Comparison of ENCODE assay signal across 24 cellular contexts in the genomic region with DNA sequence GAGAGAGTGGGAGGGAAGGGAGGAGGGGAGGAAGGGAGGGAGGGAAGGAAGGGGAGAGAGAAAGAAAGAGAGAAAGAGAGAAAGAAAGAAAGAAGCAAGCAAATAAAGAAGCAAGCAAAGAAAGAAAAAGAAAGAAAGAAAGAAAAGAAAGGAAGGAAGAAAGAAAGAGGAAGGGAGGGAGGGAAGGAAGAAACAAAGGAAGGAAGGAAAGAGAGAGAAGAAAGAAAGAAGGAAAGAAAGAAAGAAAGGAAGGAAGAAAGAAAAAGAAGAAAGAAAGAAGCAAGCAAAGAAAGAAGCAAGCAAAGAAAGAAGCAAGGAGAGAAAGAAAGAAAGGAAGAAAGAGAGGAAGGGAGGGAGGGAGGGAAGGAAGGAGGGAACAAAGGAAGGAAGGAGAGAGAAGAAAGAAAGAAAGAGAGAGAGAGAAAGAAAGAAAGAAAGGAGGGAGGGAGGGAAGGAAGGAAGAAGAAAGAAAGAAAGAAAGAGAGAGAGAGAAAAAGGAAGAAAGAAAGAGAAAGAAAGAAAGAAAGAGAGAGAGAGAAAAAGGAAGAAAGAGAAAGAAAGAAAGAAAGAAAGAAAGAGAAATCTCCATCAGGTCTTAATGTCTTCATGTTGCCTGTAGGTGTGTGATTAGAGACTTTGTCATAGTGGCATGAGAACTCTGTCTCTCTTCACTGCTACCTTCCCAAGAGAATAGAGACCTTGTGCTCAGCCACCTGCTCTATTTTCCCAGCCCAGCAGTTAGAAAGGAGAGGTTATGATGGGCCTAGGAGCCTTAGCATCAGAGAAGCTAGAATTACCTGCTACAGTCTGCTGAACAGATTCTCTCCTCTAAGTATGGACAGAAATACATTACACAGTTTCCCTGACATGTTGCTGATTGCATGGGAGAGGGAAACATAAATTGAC. TPM values are rescaled to one million over a fixed set of nuclear protein-coding genes. Genes with fewer than 3 reads are reported as not detected.
"Had no signal": no experiment of that assay in that cellular context is flagged by ENCODE, and none has a peak within 500 bp of the region (broad histone marks: within the 10 kb centered on the region; RNA-seq: fewer than 3 reads in every experiment).

No MANE protein-coding gene starts in this region.

- ATAC-seq: naive thymus-derived CD8-positive, alpha-beta T cell had no signal

- H3K36me3 ChIP-seq: brain microvascular endothelial cell, esophagus squamous epithelium, right atrium auricular region, tibial artery had no signal

- DNase-seq: activated CD4-positive, alpha-beta T cell treated with anti-CD3 and anti-CD28 coated beads, Interleukin-2, amount 10 ng/mL, durations not matched to agents 24 days and 14 days; activated CD4-positive, CD25-positive, alpha-beta regulatory T cell; activated CD8-positive, alpha-beta memory T cell treated with anti-CD3 and anti-CD28 coated beads for 24 hours; anterior cingulate cortex; brain microvascular endothelial cell; cortex of kidney; effector CD8-positive, alpha-beta T cell; esophagus squamous epithelium; hypothalamus; kidney glomerular epithelial cell; mesenchymal stem cell; naive thymus-derived CD8-positive, alpha-beta T cell; posterior cingulate gyrus; stimulated activated CD4-positive, alpha-beta T cell treated with anti-CD3 and anti-CD28 coated beads, Interleukin-4, amount 100 ng/mL, for 24 hours; stimulated activated naive CD4-positive, alpha-beta T cell; tibial artery had no signal

- H3K4me1 ChIP-seq: esophagus squamous epithelium, right atrium auricular region, tibial artery had no signal

- H3K9me3 ChIP-seq: esophagus squamous epithelium, right atrium auricular region, tibial artery had no signal

- H3K4me3 ChIP-seq: esophagus squamous epithelium, right atrium auricular region, skin epidermis, tibial artery had no signal

- H3K27ac ChIP-seq: brain microvascular endothelial cell, esophagus squamous epithelium, right atrium auricular region, skin epidermis, tibial artery had no signal

- H3K27me3 ChIP-seq: brain microvascular endothelial cell, right atrium auricular region, tibial artery had no signal

- FAIRE-seq: endothelial cell of umbilical vein, urothelium cell line had no signal

RNA-seq across cellular contexts. Expression of gene SEMG1, which starts 5.0 kb away (rescaled TPM):
- total RNA-seq: activated CD4-positive, alpha-beta T cell treated with anti-CD3 and anti-CD28 coated beads, Interleukin-2, amount 10 ng/mL, durations not matched to agents 24 days and 14 days; endothelial cell of umbilical vein; esophagus squamous epithelium; fibroblast of villous mesenchyme; liver; naive thymus-derived CD8-positive, alpha-beta T cell; right atrium auricular region; subcutaneous adipose tissue had no signal
- polyA plus RNA-seq: endothelial cell of umbilical vein; liver; naive thymus-derived CD8-positive, alpha-beta T cell had no signal

RNA-seq across cellular contexts. Expression of gene SEMG2, which starts 9.4 kb away (rescaled TPM):
- total RNA-seq: activated CD4-positive, alpha-beta T cell treated with anti-CD3 and anti-CD28 coated beads, Interleukin-2, amount 10 ng/mL, durations not matched to agents 24 days and 14 days; endothelial cell of umbilical vein; esophagus squamous epithelium; fibroblast of villous mesenchyme; liver; mucosa of gallbladder; naive thymus-derived CD8-positive, alpha-beta T cell; right atrium auricular region; subcutaneous adipose tissue had no signal
- polyA plus RNA-seq: endothelial cell of umbilical vein; liver; naive thymus-derived CD8-positive, alpha-beta T cell had no signal

RNA-seq across cellular contexts. Expression of gene PI3, which starts 37.1 kb away (rescaled TPM):
- total RNA-seq: activated CD4-positive, alpha-beta T cell treated with anti-CD3 and anti-CD28 coated beads, Interleukin-2, amount 10 ng/mL, durations not matched to agents 24 days and 14 days; endothelial cell of umbilical vein; fibroblast of villous mesenchyme; liver; mucosa of gallbladder; naive thymus-derived CD8-positive, alpha-beta T cell; right atrium auricular region; subcutaneous adipose tissue had no signal
- polyA plus RNA-seq: endothelial cell of umbilical vein; liver; naive thymus-derived CD8-positive, alpha-beta T cell had no signal

RNA-seq across cellular contexts. Expression of gene SLPI, which starts 42.5 kb away (rescaled TPM):
- total RNA-seq: activated CD4-positive, alpha-beta T cell treated with anti-CD3 and anti-CD28 coated beads, Interleukin-2, amount 10 ng/mL, durations not matched to agents 24 days and 14 days; endothelial cell of umbilical vein; fibroblast of villous mesenchyme; naive thymus-derived CD8-positive, alpha-beta T cell had no signal
- polyA plus RNA-seq: endothelial cell of umbilical vein; naive thymus-derived CD8-positive, alpha-beta T cell had no signal
